Comparison of ENCODE assay signal across 26 cellular contexts in the genomic region with DNA sequence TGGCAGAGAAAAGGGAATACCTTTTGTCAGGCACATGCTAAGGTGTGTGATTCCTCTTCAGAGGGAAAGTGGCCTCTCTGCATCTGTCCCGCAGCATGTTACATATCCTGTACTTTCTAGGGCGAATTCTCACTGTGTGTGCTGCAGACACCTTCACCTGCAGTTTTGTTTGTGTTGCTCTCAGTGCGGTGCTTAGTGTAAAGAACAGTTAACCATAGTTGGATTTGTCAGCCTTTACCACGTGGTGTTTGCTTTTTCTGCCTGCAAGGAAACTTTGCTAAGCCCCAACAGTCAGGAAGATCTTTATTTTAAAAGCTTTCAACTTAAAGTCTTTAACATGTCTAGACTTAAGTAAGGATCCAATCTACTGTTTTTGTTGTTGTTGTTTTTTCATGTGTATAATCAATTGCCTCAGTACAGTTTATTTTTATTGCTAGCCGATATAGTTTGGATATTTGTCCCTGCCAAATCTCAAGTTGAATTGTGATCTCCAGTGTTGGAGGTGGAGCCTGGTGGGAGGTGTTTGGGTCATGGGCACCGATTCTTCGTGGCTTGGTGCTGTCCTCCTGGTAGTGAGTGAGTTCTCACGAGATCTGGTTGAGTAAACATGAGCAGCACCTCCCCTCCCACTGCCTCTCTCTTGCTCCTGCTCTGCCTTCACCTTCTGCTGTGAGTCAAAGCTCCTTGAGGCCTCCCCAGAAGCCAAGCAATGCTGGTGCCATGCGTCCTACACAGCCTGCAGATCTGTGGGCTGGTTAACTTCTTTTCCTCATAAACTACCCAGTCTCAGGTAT.
DNase-seq lines count a peak whose midpoint lies in the region; ATAC-seq and TF ChIP-seq lines count a peak whose summit lies in the region.
"Had no signal": no experiment of that assay in that cellular context is flagged by ENCODE, and none has a peak within 500 bp of the region (broad histone marks: within the 10 kb centered on the region; RNA-seq: fewer than 3 reads in every experiment).

No MANE protein-coding gene starts in this region.

- H3K9me3 Mint-ChIP-seq in CD8-positive, alpha-beta memory T cell = peaks cover 3 to 14% (median 11%) of the 10 kb centered on the region in 5 donors
- H3K9me3 Mint-ChIP-seq: activated CD4-positive, alpha-beta T cell treated with anti-CD3 and anti-CD28 coated beads, Interleukin-2, amount 10 ng/mL, durations not matched to agents 24 days and 14 days; central memory CD8-positive, alpha-beta T cell had no signal

- H3K36me3 ChIP-seq in upper lobe of right lung = no peaks in the 10 kb centered on the region
- H3K36me3 ChIP-seq in CD8-positive, alpha-beta memory T cell (ENCODE audit: insufficient read depth, low read length) = no peaks in the 10 kb centered on the region
- H3K36me3 ChIP-seq: right atrium auricular region, SJSA1 had no signal

- ATAC-seq in upper lobe of right lung (peak; percentile 47), GM18498 (IDR thresholded peaks at IDR 0.05; ENCODE audit: unreplicated experiment) (no peak)
- ATAC-seq: A549; activated T-cell treated with anti-CD3 and anti-CD28 coated beads, Interleukin-2, amount 50 U/mL, for 4 hours; esophagus mucosa; GM12878; left lobe of liver; WTC11 had no signal

- no peaks in the 10 kb centered on the region for H3K27me3 ChIP-seq in upper lobe of right lung
- H3K27me3 ChIP-seq in CD8-positive, alpha-beta memory T cell (ENCODE audit: insufficient read depth, low read length, poor library complexity, severe bottlenecking) = no peaks in the 10 kb centered on the region
- H3K27me3 ChIP-seq: right atrium auricular region, SJSA1 had no signal

- H3K36me3 Mint-ChIP-seq in CD8-positive, alpha-beta memory T cell = peaks cover 0 to under 1% (median 0%) of the 10 kb centered on the region in 3 donors
- H3K36me3 Mint-ChIP-seq: memory B cell had no signal

- H3K4me1 Mint-ChIP-seq in CD8-positive, alpha-beta memory T cell = peaks cover 0 to 4% (median 0%) of the 10 kb centered on the region in 3 donors
- H3K4me1 Mint-ChIP-seq: central memory CD8-positive, alpha-beta T cell; memory B cell had no signal

- DNase-seq in activated naive CD4-positive, alpha-beta T cell treated with Interleukin-2 at 50 U/mL for 16 hours = peak; percentile 6
- no peak for DNase-seq in activated naive CD4-positive, alpha-beta T cell treated with anti-CD3 and anti-CD28 coated beads, Interleukin-2, amount 50 U/mL, for 16 hours
- DNase-seq in NCI-H2029 (lab: John Stamatoyannopoulos, UW) (peak; percentile 34), SW480 (ENCODE audit: low spot score) (peak; percentile 2), upper lobe of right lung (no peak)
- no peak for DNase-seq in activated CD8-positive, alpha-beta memory T cell treated with anti-CD3 and anti-CD28 coated beads for 24 hours
- DNase-seq in CD8-positive, alpha-beta memory T cell = no peak
- DNase-seq: activated CD4-positive, alpha-beta T cell treated with anti-CD3 and anti-CD28 coated beads, Interleukin-2, amount 10 ng/mL, durations not matched to agents 24 days and 14 days; activated naive CD4-positive, alpha-beta T cell; activated T-cell treated with anti-CD3 and anti-CD28 coated beads, Interleukin-2, amount 50 U/mL, for 4 hours; dermis blood vessel endothelial cell; DMS 273 treated with DMSO at 0.1 percent for 48 hours; glutamatergic neuron; stimulated activated naive CD4-positive, alpha-beta T cell had no signal

- H3K27ac Mint-ChIP-seq in CD8-positive, alpha-beta memory T cell = no peak overlapping the region
- H3K27ac Mint-ChIP-seq: activated CD4-positive, alpha-beta T cell treated with anti-CD3 and anti-CD28 coated beads, Interleukin-2, amount 10 ng/mL, durations not matched to agents 24 days and 14 days; memory B cell; WTC11 had no signal

- H3K4me3 Mint-ChIP-seq in CD8-positive, alpha-beta memory T cell = no peak overlapping the region
- H3K4me3 Mint-ChIP-seq: activated CD4-positive, alpha-beta T cell treated with anti-CD3 and anti-CD28 coated beads, Interleukin-2, amount 10 ng/mL, durations not matched to agents 24 days and 14 days; activated T-cell treated with anti-CD3 and anti-CD28 coated beads, Interleukin-2, amount 50 U/mL, for 4 hours; central memory CD8-positive, alpha-beta T cell; memory B cell; WTC11 had no signal

- intact Hi-C loops in upper lobe of right lung (cut with DNase I) = no loop called here

- H3K4me3 ChIP-seq in upper lobe of right lung = no peak overlapping the region
- H3K4me3 ChIP-seq in CD8-positive, alpha-beta memory T cell (ENCODE audit: low read length) = no peak overlapping the region
- H3K4me3 ChIP-seq: A549, GM12878, right atrium auricular region, SJSA1, smooth muscle cell had no signal

- H3K27me3 Mint-ChIP-seq in CD8-positive, alpha-beta memory T cell = peaks cover 5 to 8% of the 10 kb centered on the region in 2 donors
- H3K27me3 Mint-ChIP-seq: activated CD4-positive, alpha-beta T cell treated with anti-CD3 and anti-CD28 coated beads, Interleukin-2, amount 10 ng/mL, durations not matched to agents 24 days and 14 days; memory B cell had no signal

- H3K4me1 ChIP-seq in upper lobe of right lung = no peaks in the 10 kb centered on the region
- H3K4me1 ChIP-seq in CD8-positive, alpha-beta memory T cell (ENCODE audit: insufficient read depth, low read length) = no peaks in the 10 kb centered on the region
- H3K4me1 ChIP-seq: A549, right atrium auricular region, SJSA1 had no signal

- TF ChIP-seq CTCF in upper lobe of right lung (IDR thresholded peaks at IDR 0.05) = no peak

- CTCF ChIA-PET in CD8-positive, alpha-beta memory T cell (lab: Charles Lee) = no interaction called here

- no peaks in the 10 kb centered on the region for H3K9me3 ChIP-seq in upper lobe of right lung
- H3K9me3 ChIP-seq in CD8-positive, alpha-beta memory T cell (ENCODE audit: low read length) = no peaks in the 10 kb centered on the region
- H3K9me3 ChIP-seq: A549, SJSA1 had no signal

- POLR2A ChIA-PET in CD8-positive, alpha-beta memory T cell (lab: Charles Lee) = no interaction called here

- no peak overlapping the region for H3K27ac ChIP-seq in upper lobe of right lung
- H3K27ac ChIP-seq in CD8-positive, alpha-beta memory T cell (ENCODE audit: low read depth, low read length) = no peak overlapping the region
- H3K27ac ChIP-seq: A549, KMS-11, right atrium auricular region, SJSA1 had no signal

Comparison
In these comparisons a context has a peak if more than half of its experiments do, and no peak if none do; other contexts are left out.
1. DNase-seq: peak in activated naive CD4-positive, alpha-beta T cell treated with Interleukin-2 at 50 U/mL for 16 hours (single experiment), NCI-H2029 (single experiment) and SW480 (single experiment); none in activated naive CD4-positive, alpha-beta T cell treated with anti-CD3 and anti-CD28 coated beads, Interleukin-2, amount 50 U/mL, for 16 hours (single experiment), upper lobe of right lung (single experiment), activated CD8-positive, alpha-beta memory T cell treated with anti-CD3 and anti-CD28 coated beads for 24 hours (single experiment) and CD8-positive, alpha-beta memory T cell (0 of 5).